Comparison of ENCODE assay signal across 1 cellular context in genomic region chr7:106029941-106030340, GRCh38.
TF ChIP-seq lines count a peak whose summit lies in the region.

No MANE protein-coding gene starts in this region.

TF ChIP-seq in HepG2, 621 proteins besides CTCF, POLR2A, EP300 and RAD21 (continued from another document):
- TF ChIP-seq, protein P1, sequence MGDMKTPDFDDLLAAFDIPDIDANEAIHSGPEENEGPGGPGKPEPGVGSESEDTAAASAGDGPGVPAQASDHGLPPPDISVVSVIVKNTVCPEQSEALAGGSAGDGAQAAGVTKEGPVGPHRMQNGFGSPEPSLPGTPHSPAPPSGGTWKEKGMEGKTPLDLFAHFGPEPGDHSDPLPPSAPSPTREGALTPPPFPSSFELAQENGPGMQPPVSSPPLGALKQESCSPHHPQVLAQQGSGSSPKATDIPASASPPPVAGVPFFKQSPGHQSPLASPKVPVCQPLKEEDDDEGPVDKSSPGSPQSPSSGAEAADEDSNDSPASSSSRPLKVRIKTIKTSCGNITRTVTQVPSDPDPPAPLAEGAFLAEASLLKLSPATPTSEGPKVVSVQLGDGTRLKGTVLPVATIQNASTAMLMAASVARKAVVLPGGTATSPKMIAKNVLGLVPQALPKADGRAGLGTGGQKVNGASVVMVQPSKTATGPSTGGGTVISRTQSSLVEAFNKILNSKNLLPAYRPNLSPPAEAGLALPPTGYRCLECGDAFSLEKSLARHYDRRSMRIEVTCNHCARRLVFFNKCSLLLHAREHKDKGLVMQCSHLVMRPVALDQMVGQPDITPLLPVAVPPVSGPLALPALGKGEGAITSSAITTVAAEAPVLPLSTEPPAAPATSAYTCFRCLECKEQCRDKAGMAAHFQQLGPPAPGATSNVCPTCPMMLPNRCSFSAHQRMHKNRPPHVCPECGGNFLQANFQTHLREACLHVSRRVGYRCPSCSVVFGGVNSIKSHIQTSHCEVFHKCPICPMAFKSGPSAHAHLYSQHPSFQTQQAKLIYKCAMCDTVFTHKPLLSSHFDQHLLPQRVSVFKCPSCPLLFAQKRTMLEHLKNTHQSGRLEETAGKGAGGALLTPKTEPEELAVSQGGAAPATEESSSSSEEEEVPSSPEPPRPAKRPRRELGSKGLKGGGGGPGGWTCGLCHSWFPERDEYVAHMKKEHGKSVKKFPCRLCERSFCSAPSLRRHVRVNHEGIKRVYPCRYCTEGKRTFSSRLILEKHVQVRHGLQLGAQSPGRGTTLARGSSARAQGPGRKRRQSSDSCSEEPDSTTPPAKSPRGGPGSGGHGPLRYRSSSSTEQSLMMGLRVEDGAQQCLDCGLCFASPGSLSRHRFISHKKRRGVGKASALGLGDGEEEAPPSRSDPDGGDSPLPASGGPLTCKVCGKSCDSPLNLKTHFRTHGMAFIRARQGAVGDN (CRISPR knock-in tag; IDR thresholded peaks at IDR 0.05) = no peak
- TF ChIP-seq, protein P2, sequence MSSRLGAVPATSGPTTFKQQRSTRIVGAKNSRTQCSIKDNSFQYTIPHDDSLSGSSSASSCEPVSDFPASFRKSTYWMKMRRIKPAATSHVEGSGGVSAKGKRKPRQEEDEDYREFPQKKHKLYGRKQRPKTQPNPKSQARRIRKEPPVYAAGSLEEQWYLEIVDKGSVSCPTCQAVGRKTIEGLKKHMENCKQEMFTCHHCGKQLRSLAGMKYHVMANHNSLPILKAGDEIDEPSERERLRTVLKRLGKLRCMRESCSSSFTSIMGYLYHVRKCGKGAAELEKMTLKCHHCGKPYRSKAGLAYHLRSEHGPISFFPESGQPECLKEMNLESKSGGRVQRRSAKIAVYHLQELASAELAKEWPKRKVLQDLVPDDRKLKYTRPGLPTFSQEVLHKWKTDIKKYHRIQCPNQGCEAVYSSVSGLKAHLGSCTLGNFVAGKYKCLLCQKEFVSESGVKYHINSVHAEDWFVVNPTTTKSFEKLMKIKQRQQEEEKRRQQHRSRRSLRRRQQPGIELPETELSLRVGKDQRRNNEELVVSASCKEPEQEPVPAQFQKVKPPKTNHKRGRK (CRISPR knock-in tag; IDR thresholded peaks at IDR 0.05) = no peak
- TF ChIP-seq GZF1 (CRISPR knock-in tag; IDR thresholded peaks at IDR 0.05) = no peak
- TF ChIP-seq TEF (CRISPR knock-in tag; IDR thresholded peaks at IDR 0.05) = no peak
- TF ChIP-seq MTA3 (CRISPR knock-in tag; IDR thresholded peaks at IDR 0.05) = no peak
- no peak for TF ChIP-seq ZIK1 (CRISPR knock-in tag; IDR thresholded peaks at IDR 0.05; ENCODE audit: borderline replicate concordance, low read depth)
- no peak for TF ChIP-seq ZNF430 (CRISPR knock-in tag; IDR thresholded peaks at IDR 0.05)
- no peak for TF ChIP-seq MNT (IDR thresholded peaks at IDR 0.05)
- no peak for TF ChIP-seq ZNF570 (CRISPR knock-in tag; IDR thresholded peaks at IDR 0.05; ENCODE audit: borderline replicate concordance)
- TF ChIP-seq ZNF839 (CRISPR knock-in tag; IDR thresholded peaks at IDR 0.05; ENCODE audit: borderline replicate concordance) = no peak
- no peak for TF ChIP-seq TBL1XR1 (IDR thresholded peaks at IDR 0.05; ENCODE audit: borderline replicate concordance, low read length, partially characterized antibody)
- TF ChIP-seq ZNF770 (CRISPR knock-in tag; IDR thresholded peaks at IDR 0.05) = no peak
- no peak for TF ChIP-seq ARID3A (IDR thresholded peaks at IDR 0.05; ENCODE audit: low read depth, low read length)
- no peak for TF ChIP-seq ARID2 (CRISPR knock-in tag; IDR thresholded peaks at IDR 0.05; ENCODE audit: borderline replicate concordance)
- TF ChIP-seq RFX3 (CRISPR knock-in tag; IDR thresholded peaks at IDR 0.05) = no peak
- TF ChIP-seq SMARCE1 (IDR thresholded peaks at IDR 0.05; ENCODE audit: borderline replicate concordance) = no peak
- no peak for TF ChIP-seq HDAC2 (CRISPR knock-in tag; IDR thresholded peaks at IDR 0.05)
